9 cellular contexts compared by ENCODE assay signal in genomic region chr15:59105839-59106238, GRCh38. TPM values are rescaled to one million over a fixed set of nuclear protein-coding genes. Genes with fewer than 3 reads are reported as not detected.
DNase-seq lines count a peak whose midpoint lies in the region; ATAC-seq and TF ChIP-seq lines count a peak whose summit lies in the region.
"Had no signal": no experiment of that assay in that cellular context is flagged by ENCODE, and none has a peak within 500 bp of the region (broad histone marks: within the 10 kb centered on the region; RNA-seq: fewer than 3 reads in every experiment).

No MANE protein-coding gene starts in this region.

- peak overlapping the region; percentile 94 for H3K9ac ChIP-seq in iPS-15b (ENCODE audit: low read depth, low read length)

- CTCF ChIA-PET in activated naive CD4-positive, alpha-beta T cell treated with anti-CD3 and anti-CD28 coated beads, Interleukin-2, amount 10 ng/mL, durations not matched to agents 7 days and 5 days (lab: Charles Lee), result interaction anchor here (1.3 kb wide), 1 partner anchor 13 kb away, joined by 3 read pairs; no protein-coding TSS in a partner anchor
- CTCF ChIA-PET in T-cell (lab: Charles Lee), result no interaction called here

- no peaks in the 10 kb centered on the region for H3K9me3 ChIP-seq in iPS-15b (ENCODE audit: control insufficient read depth, insufficient read depth, low read length)

- no peaks in the 10 kb centered on the region for H3K27me3 ChIP-seq in iPS-15b (ENCODE audit: control insufficient read depth, insufficient read depth, low read length)

- peaks cover 56% of the 10 kb centered on the region for H3K4me1 Mint-ChIP-seq in activated naive CD4-positive, alpha-beta T cell treated with anti-CD3 and anti-CD28 coated beads, Interleukin-2, amount 10 ng/mL, durations not matched to agents 7 days and 5 days
- H3K4me1 Mint-ChIP-seq in T-cell (peaks cover 13 to 16% (median 15%) of the 10 kb centered on the region in 3 donors), type B pancreatic cell (ENCODE audit: unreplicated experiment) (peaks cover 9% of the 10 kb centered on the region)

- H3K4me3 ChIP-seq in iPS-15b (ENCODE audit: low read depth, low read length), result peak overlapping the region; percentile 83

- H3K4me3 Mint-ChIP-seq in activated naive CD4-positive, alpha-beta T cell treated with anti-CD3 and anti-CD28 coated beads, Interleukin-2, amount 10 ng/mL, durations not matched to agents 7 days and 5 days, result peak overlapping the region; percentile 97
- H3K4me3 Mint-ChIP-seq in T-cell (peak overlapping the region; percentile 88 to 93 (median 89)), type B pancreatic cell (peak overlapping the region; percentile 97)

- DNase-seq in activated naive CD4-positive, alpha-beta T cell treated with anti-CD3 and anti-CD28 coated beads, Interleukin-2, amount 10 ng/mL, durations not matched to agents 7 days and 5 days, result no peak
- no peak for DNase-seq in activated naive CD4-positive, alpha-beta T cell (lab: John Stamatoyannopoulos, UW)
- DNase-seq in T-cell (no peak), type B pancreatic cell (ENCODE audit: extremely low spot score, unreplicated experiment) (no peak), OCI-M2 (lab: John Stamatoyannopoulos, UW; ENCODE audit: unreplicated experiment) (no peak)
- no peak for DNase-seq in stimulated activated CD8-positive, alpha-beta memory T cell treated with anti-CD3 and anti-CD28 coated beads, Interleukin-4, amount 100 ng/mL, for 48 hours
- no peak for DNase-seq in central memory CD4-positive, alpha-beta T cell
- DNase-seq: activated CD4-positive, CD25-positive, alpha-beta regulatory T cell had no signal

- H3K36me3 Mint-ChIP-seq in activated naive CD4-positive, alpha-beta T cell treated with anti-CD3 and anti-CD28 coated beads, Interleukin-2, amount 10 ng/mL, durations not matched to agents 7 days and 5 days, result peaks cover 45% of the 10 kb centered on the region
- H3K36me3 Mint-ChIP-seq in T-cell (no peaks in the 10 kb centered on the region), type B pancreatic cell (peaks cover 10% of the 10 kb centered on the region)

- H3K27me3 Mint-ChIP-seq in activated naive CD4-positive, alpha-beta T cell treated with anti-CD3 and anti-CD28 coated beads, Interleukin-2, amount 10 ng/mL, durations not matched to agents 7 days and 5 days, result no peaks in the 10 kb centered on the region
- H3K27me3 Mint-ChIP-seq in T-cell, result no peaks in the 10 kb centered on the region
- no peaks in the 10 kb centered on the region for H3K27me3 Mint-ChIP-seq in type B pancreatic cell

- H3K36me3 ChIP-seq in iPS-15b (ENCODE audit: control insufficient read depth, insufficient read depth, low read length), result peaks cover 32% of the 10 kb centered on the region

- ATAC-seq in T-cell (replicated peaks in 1 of 4), result no peak

- POLR2A ChIA-PET in T-cell (lab: Charles Lee), result interaction anchor here in 1 of 2 donors (0.6 kb wide), 1 partner anchor 223 kb away, joined by 3 read pairs; no protein-coding TSS in a partner anchor

- H3K9me3 Mint-ChIP-seq in activated naive CD4-positive, alpha-beta T cell treated with anti-CD3 and anti-CD28 coated beads, Interleukin-2, amount 10 ng/mL, durations not matched to agents 7 days and 5 days, result no peaks in the 10 kb centered on the region
- no peaks in the 10 kb centered on the region for H3K9me3 Mint-ChIP-seq in T-cell
- no peaks in the 10 kb centered on the region for H3K9me3 Mint-ChIP-seq in type B pancreatic cell

- H3K4me1 ChIP-seq in iPS-15b (ENCODE audit: control insufficient read depth, insufficient read depth, low read length), result peaks cover 2% of the 10 kb centered on the region

- TF ChIP-seq CTCF in type B pancreatic cell (conservative IDR thresholded peaks at IDR 0.05), result no peak

- peak overlapping the region; percentile 100 for H3K27ac Mint-ChIP-seq in activated naive CD4-positive, alpha-beta T cell treated with anti-CD3 and anti-CD28 coated beads, Interleukin-2, amount 10 ng/mL, durations not matched to agents 7 days and 5 days
- H3K27ac Mint-ChIP-seq in T-cell (no peak overlapping the region), type B pancreatic cell (peak overlapping the region; percentile 95)

RNA-seq across cellular contexts. Expression of gene CCNB2, which starts 0.9 kb away (rescaled TPM):
- total RNA-seq in T-cell (1 to 10 TPM in 3 of 5 donors, under 1 TPM in 2; 0.46 to 1.5 (median 1.1) TPM), type B pancreatic cell (ENCODE audit: low replicate concordance) (24.6 and 63.0 TPM in 2 replicates)

Comparison
In these comparisons a context has a peak if more than half of its experiments do, and no peak if none do; other contexts are left out.
1. H3K27ac Mint-ChIP-seq: peak in activated naive CD4-positive, alpha-beta T cell treated with anti-CD3 and anti-CD28 coated beads, Interleukin-2, amount 10 ng/mL, durations not matched to agents 7 days and 5 days (single experiment) and type B pancreatic cell (single experiment); none in T-cell (0 of 2).
2. RNA of gene CCNB2, which starts 0.9 kb away (total RNA-seq): 24.6 to 63.0 TPM in type B pancreatic cell; 0.46 to 1.5 TPM in T-cell; every median in the first group is over 10 times any median in the second.
3. Peak in every context shown above with its lines, with median percentiles within 50 percentile points of each other: H3K4me3 Mint-ChIP-seq.